ENCODE assay signal across 1 cellular context in the genomic region with DNA sequence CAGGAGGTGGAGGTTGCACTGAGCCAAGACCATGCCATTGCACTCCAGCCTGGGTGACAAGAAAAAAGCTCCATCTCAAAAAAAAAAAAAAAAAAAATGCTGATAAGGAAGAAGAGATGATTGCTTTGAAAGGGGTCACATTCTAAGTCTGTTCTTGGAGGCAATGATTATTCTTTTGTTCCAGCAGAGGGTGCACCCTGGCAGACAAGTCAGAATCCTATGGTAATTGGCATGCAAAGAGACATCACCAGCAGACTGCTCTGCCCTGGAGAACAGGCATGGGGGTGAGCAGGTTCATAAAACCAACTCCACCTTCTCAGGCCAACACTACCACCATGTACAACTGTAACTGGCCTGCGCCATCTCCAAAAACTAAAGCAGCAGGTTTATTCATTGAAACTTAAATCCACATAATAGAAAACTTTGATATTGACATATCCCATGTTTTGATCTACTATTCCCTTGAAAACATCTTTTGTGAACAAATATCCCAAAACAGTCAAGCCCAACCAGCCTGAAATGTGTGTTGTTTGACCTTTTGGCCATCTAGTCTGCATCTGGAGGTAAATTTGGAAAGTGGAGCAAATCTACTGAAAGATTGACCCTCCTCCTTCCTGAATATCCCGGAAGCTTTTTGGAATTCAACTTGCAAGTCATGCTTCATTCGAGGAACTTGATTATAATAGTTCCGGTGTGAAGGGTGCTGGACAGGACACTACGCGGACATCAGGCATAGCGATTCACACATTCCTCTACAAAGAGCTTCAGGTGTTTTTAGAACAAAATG.
TF ChIP-seq lines count a peak whose summit lies in the region.

No MANE protein-coding gene starts in this region.

TF ChIP-seq in GM23338, 12 proteins besides CTCF, POLR2A, EP300 and RAD21:
- TF ChIP-seq, protein P1, sequence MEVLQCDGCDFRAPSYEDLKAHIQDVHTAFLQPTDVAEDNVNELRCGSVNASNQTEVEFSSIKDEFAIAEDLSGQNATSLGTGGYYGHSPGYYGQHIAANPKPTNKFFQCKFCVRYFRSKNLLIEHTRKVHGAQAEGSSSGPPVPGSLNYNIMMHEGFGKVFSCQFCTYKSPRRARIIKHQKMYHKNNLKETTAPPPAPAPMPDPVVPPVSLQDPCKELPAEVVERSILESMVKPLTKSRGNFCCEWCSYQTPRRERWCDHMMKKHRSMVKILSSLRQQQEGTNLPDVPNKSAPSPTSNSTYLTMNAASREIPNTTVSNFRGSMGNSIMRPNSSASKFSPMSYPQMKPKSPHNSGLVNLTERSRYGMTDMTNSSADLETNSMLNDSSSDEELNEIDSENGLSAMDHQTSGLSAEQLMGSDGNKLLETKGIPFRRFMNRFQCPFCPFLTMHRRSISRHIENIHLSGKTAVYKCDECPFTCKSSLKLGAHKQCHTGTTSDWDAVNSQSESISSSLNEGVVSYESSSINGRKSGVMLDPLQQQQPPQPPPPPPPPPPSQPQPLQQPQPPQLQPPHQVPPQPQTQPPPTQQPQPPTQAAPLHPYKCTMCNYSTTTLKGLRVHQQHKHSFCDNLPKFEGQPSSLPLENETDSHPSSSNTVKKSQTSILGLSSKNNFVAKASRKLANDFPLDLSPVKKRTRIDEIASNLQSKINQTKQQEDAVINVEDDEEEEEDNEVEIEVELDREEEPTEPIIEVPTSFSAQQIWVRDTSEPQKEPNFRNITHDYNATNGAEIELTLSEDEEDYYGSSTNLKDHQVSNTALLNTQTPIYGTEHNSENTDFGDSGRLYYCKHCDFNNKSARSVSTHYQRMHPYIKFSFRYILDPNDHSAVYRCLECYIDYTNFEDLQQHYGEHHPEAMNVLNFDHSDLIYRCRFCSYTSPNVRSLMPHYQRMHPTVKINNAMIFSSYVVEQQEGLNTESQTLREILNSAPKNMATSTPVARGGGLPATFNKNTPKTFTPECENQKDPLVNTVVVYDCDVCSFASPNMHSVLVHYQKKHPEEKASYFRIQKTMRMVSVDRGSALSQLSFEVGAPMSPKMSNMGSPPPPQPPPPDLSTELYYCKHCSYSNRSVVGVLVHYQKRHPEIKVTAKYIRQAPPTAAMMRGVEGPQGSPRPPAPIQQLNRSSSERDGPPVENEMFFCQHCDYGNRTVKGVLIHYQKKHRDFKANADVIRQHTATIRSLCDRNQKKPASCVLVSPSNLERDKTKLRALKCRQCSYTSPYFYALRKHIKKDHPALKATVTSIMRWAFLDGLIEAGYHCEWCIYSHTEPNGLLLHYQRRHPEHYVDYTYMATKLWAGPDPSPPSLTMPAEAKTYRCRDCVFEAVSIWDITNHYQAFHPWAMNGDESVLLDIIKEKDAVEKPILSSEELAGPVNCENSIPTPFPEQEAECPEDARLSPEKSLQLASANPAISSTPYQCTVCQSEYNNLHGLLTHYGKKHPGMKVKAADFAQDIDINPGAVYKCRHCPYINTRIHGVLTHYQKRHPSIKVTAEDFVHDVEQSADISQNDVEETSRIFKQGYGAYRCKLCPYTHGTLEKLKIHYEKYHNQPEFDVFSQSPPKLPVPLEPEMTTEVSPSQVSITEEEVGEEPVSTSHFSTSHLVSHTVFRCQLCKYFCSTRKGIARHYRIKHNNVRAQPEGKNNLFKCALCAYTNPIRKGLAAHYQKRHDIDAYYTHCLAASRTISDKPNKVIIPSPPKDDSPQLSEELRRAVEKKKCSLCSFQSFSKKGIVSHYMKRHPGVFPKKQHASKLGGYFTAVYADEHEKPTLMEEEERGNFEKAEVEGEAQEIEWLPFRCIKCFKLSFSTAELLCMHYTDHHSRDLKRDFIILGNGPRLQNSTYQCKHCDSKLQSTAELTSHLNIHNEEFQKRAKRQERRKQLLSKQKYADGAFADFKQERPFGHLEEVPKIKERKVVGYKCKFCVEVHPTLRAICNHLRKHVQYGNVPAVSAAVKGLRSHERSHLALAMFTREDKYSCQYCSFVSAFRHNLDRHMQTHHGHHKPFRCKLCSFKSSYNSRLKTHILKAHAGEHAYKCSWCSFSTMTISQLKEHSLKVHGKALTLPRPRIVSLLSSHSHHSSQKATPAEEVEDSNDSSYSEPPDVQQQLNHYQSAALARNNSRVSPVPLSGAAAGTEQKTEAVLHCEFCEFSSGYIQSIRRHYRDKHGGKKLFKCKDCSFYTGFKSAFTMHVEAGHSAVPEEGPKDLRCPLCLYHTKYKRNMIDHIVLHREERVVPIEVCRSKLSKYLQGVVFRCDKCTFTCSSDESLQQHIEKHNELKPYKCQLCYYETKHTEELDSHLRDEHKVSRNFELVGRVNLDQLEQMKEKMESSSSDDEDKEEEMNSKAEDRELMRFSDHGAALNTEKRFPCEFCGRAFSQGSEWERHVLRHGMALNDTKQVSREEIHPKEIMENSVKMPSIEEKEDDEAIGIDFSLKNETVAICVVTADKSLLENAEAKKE (CRISPR knock-in tag; IDR thresholded peaks at IDR 0.05): no peak
- TF ChIP-seq STAT1 (IDR thresholded peaks at IDR 0.05; ENCODE audit: unreplicated experiment) (no peak), CREB1 (CRISPR knock-in tag; IDR thresholded peaks at IDR 0.05; ENCODE audit: low read depth) (no peak), EZH2phosphoT487 (IDR thresholded peaks at IDR 0.05; ENCODE audit: unreplicated experiment) (no peak)
